ENCODE assay signal across 14 cellular contexts in the genomic region with DNA sequence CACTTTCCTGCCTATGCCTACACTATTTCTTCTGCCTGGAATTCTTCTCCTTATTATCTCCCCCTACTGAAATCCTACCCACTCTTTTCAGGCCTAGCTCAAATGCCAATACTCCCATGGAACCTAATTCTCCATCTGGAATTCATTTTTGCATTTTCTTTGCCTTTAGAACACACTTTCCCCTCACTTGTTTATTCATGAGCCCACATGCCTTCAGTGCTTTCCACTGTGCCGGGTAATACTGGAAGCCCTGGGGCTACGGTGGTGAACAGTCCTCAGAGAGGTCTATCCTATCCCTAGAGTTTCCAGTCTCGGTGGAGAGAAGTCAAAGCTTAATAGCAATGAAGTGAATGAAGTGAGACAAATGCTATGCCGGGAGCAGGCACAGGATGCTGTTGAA.
DNase-seq lines count a peak whose midpoint lies in the region; FAIRE-seq and TF ChIP-seq lines count a peak whose summit lies in the region.
"Had no signal": no experiment of that assay in that cellular context is flagged by ENCODE, and none has a peak within 500 bp of the region (broad histone marks: within the 10 kb centered on the region; RNA-seq: fewer than 3 reads in every experiment).

No MANE protein-coding gene starts in this region.

- peak; percentile 40 for DNase-seq in EL
- peak; percentile 57 for DNase-seq in fibroblast of gingiva (ENCODE audit: low read depth)
- no peak for DNase-seq in iPS-NIHi7 (ENCODE audit: extremely low spot score)
- DNase-seq in effector CD4-positive, alpha-beta T cell, result no peak
- DNase-seq in Ammon's horn (ENCODE audit: low spot score), result no peak
- DNase-seq in D721Med (ENCODE audit: insufficient read length, low spot score), result no peak
- DNase-seq: CD8-positive, alpha-beta T cell; GF-D8; HCEC 1CT had no signal

- H3K27ac ChIP-seq in angular gyrus (ENCODE audit: low read depth, low read length), result peak overlapping the region; percentile 41
- H3K27ac ChIP-seq: HL-60, KMS-11 had no signal

- no peak for TF ChIP-seq CTCF in D721Med (IDR thresholded peaks at IDR 0.05; ENCODE audit: insufficient read depth, missing control alignments)

- no peak for FAIRE-seq in D721Med (lab: Jason Lieb, UNC)
- FAIRE-seq: A204.1, H54 had no signal

Comparison
In these comparisons a context has a peak if more than half of its experiments do, and no peak if none do; other contexts are left out.
1. DNase-seq: peak in EL (single experiment) and fibroblast of gingiva (single experiment); none in iPS-NIHi7 (single experiment), effector CD4-positive, alpha-beta T cell (single experiment), Ammon's horn (single experiment) and D721Med (single experiment).